In genomic region chr2:207085110-207085509, GRCh38 we compare ENCODE assay signal across 1 cellular context.
TF ChIP-seq lines count a peak whose summit lies in the region.

No MANE protein-coding gene starts in this region.

TF ChIP-seq in GM23338, 12 proteins besides CTCF, POLR2A, EP300 and RAD21:
- TF ChIP-seq, protein P1, sequence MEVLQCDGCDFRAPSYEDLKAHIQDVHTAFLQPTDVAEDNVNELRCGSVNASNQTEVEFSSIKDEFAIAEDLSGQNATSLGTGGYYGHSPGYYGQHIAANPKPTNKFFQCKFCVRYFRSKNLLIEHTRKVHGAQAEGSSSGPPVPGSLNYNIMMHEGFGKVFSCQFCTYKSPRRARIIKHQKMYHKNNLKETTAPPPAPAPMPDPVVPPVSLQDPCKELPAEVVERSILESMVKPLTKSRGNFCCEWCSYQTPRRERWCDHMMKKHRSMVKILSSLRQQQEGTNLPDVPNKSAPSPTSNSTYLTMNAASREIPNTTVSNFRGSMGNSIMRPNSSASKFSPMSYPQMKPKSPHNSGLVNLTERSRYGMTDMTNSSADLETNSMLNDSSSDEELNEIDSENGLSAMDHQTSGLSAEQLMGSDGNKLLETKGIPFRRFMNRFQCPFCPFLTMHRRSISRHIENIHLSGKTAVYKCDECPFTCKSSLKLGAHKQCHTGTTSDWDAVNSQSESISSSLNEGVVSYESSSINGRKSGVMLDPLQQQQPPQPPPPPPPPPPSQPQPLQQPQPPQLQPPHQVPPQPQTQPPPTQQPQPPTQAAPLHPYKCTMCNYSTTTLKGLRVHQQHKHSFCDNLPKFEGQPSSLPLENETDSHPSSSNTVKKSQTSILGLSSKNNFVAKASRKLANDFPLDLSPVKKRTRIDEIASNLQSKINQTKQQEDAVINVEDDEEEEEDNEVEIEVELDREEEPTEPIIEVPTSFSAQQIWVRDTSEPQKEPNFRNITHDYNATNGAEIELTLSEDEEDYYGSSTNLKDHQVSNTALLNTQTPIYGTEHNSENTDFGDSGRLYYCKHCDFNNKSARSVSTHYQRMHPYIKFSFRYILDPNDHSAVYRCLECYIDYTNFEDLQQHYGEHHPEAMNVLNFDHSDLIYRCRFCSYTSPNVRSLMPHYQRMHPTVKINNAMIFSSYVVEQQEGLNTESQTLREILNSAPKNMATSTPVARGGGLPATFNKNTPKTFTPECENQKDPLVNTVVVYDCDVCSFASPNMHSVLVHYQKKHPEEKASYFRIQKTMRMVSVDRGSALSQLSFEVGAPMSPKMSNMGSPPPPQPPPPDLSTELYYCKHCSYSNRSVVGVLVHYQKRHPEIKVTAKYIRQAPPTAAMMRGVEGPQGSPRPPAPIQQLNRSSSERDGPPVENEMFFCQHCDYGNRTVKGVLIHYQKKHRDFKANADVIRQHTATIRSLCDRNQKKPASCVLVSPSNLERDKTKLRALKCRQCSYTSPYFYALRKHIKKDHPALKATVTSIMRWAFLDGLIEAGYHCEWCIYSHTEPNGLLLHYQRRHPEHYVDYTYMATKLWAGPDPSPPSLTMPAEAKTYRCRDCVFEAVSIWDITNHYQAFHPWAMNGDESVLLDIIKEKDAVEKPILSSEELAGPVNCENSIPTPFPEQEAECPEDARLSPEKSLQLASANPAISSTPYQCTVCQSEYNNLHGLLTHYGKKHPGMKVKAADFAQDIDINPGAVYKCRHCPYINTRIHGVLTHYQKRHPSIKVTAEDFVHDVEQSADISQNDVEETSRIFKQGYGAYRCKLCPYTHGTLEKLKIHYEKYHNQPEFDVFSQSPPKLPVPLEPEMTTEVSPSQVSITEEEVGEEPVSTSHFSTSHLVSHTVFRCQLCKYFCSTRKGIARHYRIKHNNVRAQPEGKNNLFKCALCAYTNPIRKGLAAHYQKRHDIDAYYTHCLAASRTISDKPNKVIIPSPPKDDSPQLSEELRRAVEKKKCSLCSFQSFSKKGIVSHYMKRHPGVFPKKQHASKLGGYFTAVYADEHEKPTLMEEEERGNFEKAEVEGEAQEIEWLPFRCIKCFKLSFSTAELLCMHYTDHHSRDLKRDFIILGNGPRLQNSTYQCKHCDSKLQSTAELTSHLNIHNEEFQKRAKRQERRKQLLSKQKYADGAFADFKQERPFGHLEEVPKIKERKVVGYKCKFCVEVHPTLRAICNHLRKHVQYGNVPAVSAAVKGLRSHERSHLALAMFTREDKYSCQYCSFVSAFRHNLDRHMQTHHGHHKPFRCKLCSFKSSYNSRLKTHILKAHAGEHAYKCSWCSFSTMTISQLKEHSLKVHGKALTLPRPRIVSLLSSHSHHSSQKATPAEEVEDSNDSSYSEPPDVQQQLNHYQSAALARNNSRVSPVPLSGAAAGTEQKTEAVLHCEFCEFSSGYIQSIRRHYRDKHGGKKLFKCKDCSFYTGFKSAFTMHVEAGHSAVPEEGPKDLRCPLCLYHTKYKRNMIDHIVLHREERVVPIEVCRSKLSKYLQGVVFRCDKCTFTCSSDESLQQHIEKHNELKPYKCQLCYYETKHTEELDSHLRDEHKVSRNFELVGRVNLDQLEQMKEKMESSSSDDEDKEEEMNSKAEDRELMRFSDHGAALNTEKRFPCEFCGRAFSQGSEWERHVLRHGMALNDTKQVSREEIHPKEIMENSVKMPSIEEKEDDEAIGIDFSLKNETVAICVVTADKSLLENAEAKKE (CRISPR knock-in tag; IDR thresholded peaks at IDR 0.05): no peak
- TF ChIP-seq EZH2 (IDR thresholded peaks at IDR 0.05; ENCODE audit: low read depth, unreplicated experiment): no peak
- TF ChIP-seq JUNB (IDR thresholded peaks at IDR 0.05; ENCODE audit: unreplicated experiment): no peak
- TF ChIP-seq ZNF114 (CRISPR knock-in tag; IDR thresholded peaks at IDR 0.05): no peak
- TF ChIP-seq EZH2phosphoT487 (IDR thresholded peaks at IDR 0.05; ENCODE audit: unreplicated experiment): no peak
- TF ChIP-seq ZNF331 (CRISPR knock-in tag; IDR thresholded peaks at IDR 0.05; ENCODE audit: low read depth): no peak
- TF ChIP-seq, protein P2, sequence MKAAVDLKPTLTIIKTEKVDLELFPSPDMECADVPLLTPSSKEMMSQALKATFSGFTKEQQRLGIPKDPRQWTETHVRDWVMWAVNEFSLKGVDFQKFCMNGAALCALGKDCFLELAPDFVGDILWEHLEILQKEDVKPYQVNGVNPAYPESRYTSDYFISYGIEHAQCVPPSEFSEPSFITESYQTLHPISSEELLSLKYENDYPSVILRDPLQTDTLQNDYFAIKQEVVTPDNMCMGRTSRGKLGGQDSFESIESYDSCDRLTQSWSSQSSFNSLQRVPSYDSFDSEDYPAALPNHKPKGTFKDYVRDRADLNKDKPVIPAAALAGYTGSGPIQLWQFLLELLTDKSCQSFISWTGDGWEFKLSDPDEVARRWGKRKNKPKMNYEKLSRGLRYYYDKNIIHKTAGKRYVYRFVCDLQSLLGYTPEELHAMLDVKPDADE (IDR thresholded peaks at IDR 0.05): no peak
- TF ChIP-seq, protein P3, sequence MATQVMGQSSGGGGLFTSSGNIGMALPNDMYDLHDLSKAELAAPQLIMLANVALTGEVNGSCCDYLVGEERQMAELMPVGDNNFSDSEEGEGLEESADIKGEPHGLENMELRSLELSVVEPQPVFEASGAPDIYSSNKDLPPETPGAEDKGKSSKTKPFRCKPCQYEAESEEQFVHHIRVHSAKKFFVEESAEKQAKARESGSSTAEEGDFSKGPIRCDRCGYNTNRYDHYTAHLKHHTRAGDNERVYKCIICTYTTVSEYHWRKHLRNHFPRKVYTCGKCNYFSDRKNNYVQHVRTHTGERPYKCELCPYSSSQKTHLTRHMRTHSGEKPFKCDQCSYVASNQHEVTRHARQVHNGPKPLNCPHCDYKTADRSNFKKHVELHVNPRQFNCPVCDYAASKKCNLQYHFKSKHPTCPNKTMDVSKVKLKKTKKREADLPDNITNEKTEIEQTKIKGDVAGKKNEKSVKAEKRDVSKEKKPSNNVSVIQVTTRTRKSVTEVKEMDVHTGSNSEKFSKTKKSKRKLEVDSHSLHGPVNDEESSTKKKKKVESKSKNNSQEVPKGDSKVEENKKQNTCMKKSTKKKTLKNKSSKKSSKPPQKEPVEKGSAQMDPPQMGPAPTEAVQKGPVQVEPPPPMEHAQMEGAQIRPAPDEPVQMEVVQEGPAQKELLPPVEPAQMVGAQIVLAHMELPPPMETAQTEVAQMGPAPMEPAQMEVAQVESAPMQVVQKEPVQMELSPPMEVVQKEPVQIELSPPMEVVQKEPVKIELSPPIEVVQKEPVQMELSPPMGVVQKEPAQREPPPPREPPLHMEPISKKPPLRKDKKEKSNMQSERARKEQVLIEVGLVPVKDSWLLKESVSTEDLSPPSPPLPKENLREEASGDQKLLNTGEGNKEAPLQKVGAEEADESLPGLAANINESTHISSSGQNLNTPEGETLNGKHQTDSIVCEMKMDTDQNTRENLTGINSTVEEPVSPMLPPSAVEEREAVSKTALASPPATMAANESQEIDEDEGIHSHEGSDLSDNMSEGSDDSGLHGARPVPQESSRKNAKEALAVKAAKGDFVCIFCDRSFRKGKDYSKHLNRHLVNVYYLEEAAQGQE (IDR thresholded peaks at IDR 0.05; ENCODE audit: unreplicated experiment): no peak
